In genomic region chr22:42444060-42444904, GRCh38 we compare ENCODE assay signal across 1 cellular context.
TF ChIP-seq lines count a peak whose summit lies in the region.

No MANE protein-coding gene starts in this region.

TF ChIP-seq in GM12878, 131 proteins besides CTCF, POLR2A, EP300 and RAD21 (continued from another document and continues in another):
- TF ChIP-seq CREB1 (IDR thresholded peaks at IDR 0.05; ENCODE audit: low read depth) (peak; percentile 43; the same call in 1 of the 2 replicates), EGR1 (IDR thresholded peaks at IDR 0.05; ENCODE audit: borderline replicate concordance in 1 of 2, low read depth in 2 of 2, low read length in 2 of 2) (peak in 1 of 2 experiments; percentile 30; a peak in 2 of 3 replicates), PBX3 (IDR thresholded peaks at IDR 0.05; ENCODE audit: insufficient replicate concordance, low read depth, low read length) (peak; percentile 88), ZNF687 (IDR thresholded peaks at IDR 0.05) (peak; percentile 27; the same call in 1 of the 2 replicates), ESRRA (IDR thresholded peaks at IDR 0.05; ENCODE audit: low read length) (no peak), BCL11A (IDR thresholded peaks at IDR 0.05; ENCODE audit: low read depth, low read length) (no peak), FOXK2 (IDR thresholded peaks at IDR 0.05) (no peak), ELK1 (IDR thresholded peaks at IDR 0.05; ENCODE audit: low read depth, low read length) (no peak), KDM1A (IDR thresholded peaks at IDR 0.05; ENCODE audit: borderline replicate concordance) (no peak), MEF2A (IDR thresholded peaks at IDR 0.05; ENCODE audit: insufficient read depth, low read depth, low read length) (no peak), SUZ12 (IDR thresholded peaks at IDR 0.05; ENCODE audit: unreplicated experiment) (no peak), CEBPZ (IDR thresholded peaks at IDR 0.05; ENCODE audit: low read depth, low read length) (no peak), BACH1 (IDR thresholded peaks at IDR 0.05; ENCODE audit: borderline replicate concordance) (no peak; the same call in 1 of the 2 replicates), CUX1 (IDR thresholded peaks at IDR 0.05; ENCODE audit: insufficient replicate concordance, low read depth, low read length) (no peak), SIX5 (IDR thresholded peaks at IDR 0.05; ENCODE audit: low read depth, low read length, severe bottlenecking) (no peak), MAX (IDR thresholded peaks at IDR 0.05; ENCODE audit: low read depth, low read length) (no peak), BHLHE40 (IDR thresholded peaks at IDR 0.05; ENCODE audit: borderline replicate concordance in 1 of 2, low read depth in 2 of 2, low read length in 1 of 2) (peak; percentile 25 to 52; a peak in 2 of 4 replicates), DPF2 (IDR thresholded peaks at IDR 0.05) (peak; percentile 52; the same call in 1 of the 2 replicates), PAX8 (IDR thresholded peaks at IDR 0.05) (no peak), EZH2 (IDR thresholded peaks at IDR 0.05; ENCODE audit: borderline replicate concordance, control insufficient read depth, low read depth, low read length) (no peak), GATAD2B (conservative IDR thresholded peaks at IDR 0.05; ENCODE audit: low read depth) (peak; percentile 46; the same call in 1 of the 2 replicates), CHD1 (IDR thresholded peaks at IDR 0.05; ENCODE audit: low read depth, low read length) (no peak), NFYA (IDR thresholded peaks at IDR 0.05; ENCODE audit: borderline replicate concordance, low read depth, low read length) (no peak), MEF2B (IDR thresholded peaks at IDR 0.05; ENCODE audit: partially characterized antibody, poor library complexity, severe bottlenecking) (peak; percentile 67), TAF1 (IDR thresholded peaks at IDR 0.05; ENCODE audit: borderline replicate concordance, low read depth, low read length) (peak; percentile 83), ZZZ3 (IDR thresholded peaks at IDR 0.05; ENCODE audit: control insufficient read depth, insufficient read length, low read depth) (no peak), STAT1 (conservative IDR thresholded peaks at IDR 0.05) (peak; percentile 16; the same call in 1 of the 2 replicates), NRF1 (conservative IDR thresholded peaks at IDR 0.05; ENCODE audit: low read depth, low read length) (no peak), POLR2AphosphoS5 (IDR thresholded peaks at IDR 0.05; ENCODE audit: low read length) (peak; percentile 54; the same call in 1 of the 2 replicates), TCF3 (IDR thresholded peaks at IDR 0.05; ENCODE audit: borderline replicate concordance, insufficient read depth, low read depth, low read length) (0 out of 2 replicates have a peak, but pooled peaks have one; percentile 36), BCL3 (IDR thresholded peaks at IDR 0.05; ENCODE audit: borderline replicate concordance, insufficient read depth, low read depth, low read length, poor library complexity, severe bottlenecking) (no peak), ETV6 (conservative IDR thresholded peaks at IDR 0.05 in 1 of 2, IDR thresholded peaks at IDR 0.05 in 1 of 2; ENCODE audit: borderline replicate concordance in 1 of 2, low read depth in 1 of 2) (no peak), ZNF592 (IDR thresholded peaks at IDR 0.05) (peak; percentile 68; the same call in 1 of the 2 replicates), GABPA (IDR thresholded peaks at IDR 0.05; ENCODE audit: low read depth) (no peak), IRF4 (IDR thresholded peaks at IDR 0.05; ENCODE audit: low read depth, low read length) (0 out of 2 replicates have a peak, but pooled peaks have one; percentile 6)
